ENCODE assay signal across 26 cellular contexts in the genomic region with DNA sequence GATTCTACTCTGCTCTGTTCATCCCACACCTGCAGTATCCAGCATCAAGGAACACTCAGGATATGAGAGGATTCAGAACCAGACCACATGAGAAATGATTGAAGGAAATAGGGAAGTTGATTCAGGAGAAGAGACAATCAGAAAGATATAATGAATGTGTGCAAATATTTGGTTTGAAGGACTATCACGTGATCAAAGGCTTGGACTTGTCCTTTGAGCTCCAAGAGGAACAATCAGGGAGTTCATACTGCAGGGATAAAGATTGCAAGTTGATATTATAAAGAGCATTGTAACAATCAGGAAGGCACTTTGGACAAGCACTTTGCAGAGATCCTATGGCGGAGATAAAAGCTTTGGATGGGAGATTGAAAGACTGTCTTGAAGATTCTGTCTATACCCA. TPM values are rescaled to one million over a fixed set of nuclear protein-coding genes. Genes with fewer than 3 reads are reported as not detected.
DNase-seq lines count a peak whose midpoint lies in the region; ATAC-seq, FAIRE-seq and TF ChIP-seq lines count a peak whose summit lies in the region.
"Had no signal": no experiment of that assay in that cellular context is flagged by ENCODE, and none has a peak within 500 bp of the region (broad histone marks: within the 10 kb centered on the region; RNA-seq: fewer than 3 reads in every experiment).

No MANE protein-coding gene starts in this region.

- FAIRE-seq in K562 (lab: Jason Lieb, UNC) = no peak
- peak; percentile 78 for FAIRE-seq in HepG2 (lab: Jason Lieb, UNC)
- FAIRE-seq: GM12891, GM18507 had no signal

- TF ChIP-seq EP300 in K562 (IDR thresholded peaks at IDR 0.05; ENCODE audit: low read length) (no peak), HepG2 (IDR thresholded peaks at IDR 0.05; ENCODE audit: low read depth in 2 of 2, low read length in 2 of 2) (peak in 1 of 2 experiments; percentile 63; a peak in 1 of 4 replicates), HepG2 (CRISPR knock-in tag; IDR thresholded peaks at IDR 0.05; ENCODE audit: borderline replicate concordance) (no peak)

- no peaks in the 10 kb centered on the region for H3K36me3 Mint-ChIP-seq in Calu3 (ENCODE audit: insufficient read depth, unreplicated experiment)

- TF ChIP-seq CTCF in K562 (IDR thresholded peaks at IDR 0.05 in 2 of 3, conservative IDR thresholded peaks at IDR 0.05 in 1 of 3; ENCODE audit: insufficient read depth in 2 of 3, low read depth in 1 of 3, low read length in 3 of 3) = no peak
- no peak for TF ChIP-seq CTCF in HepG2 (CRISPR knock-in tag; IDR thresholded peaks at IDR 0.05)
- no peak for TF ChIP-seq CTCF in Calu3 (IDR thresholded peaks at IDR 0.05; ENCODE audit: unreplicated experiment)

- H3K4me1 ChIP-seq in K562 (replicated peaks in 1 of 2; ENCODE audit: control insufficient read depth in 2 of 2, insufficient read depth in 2 of 2, low read length in 2 of 2) = peaks cover 11 to 20% of the 10 kb centered on the region in 2 experiments; a peak in 4 of 5 replicates
- H3K4me1 ChIP-seq in HepG2 (ENCODE audit: insufficient read depth, low read length) = peaks cover 70% of the 10 kb centered on the region

- CTCF ChIA-PET in K562 (lab: Yijun Ruan, JAX; ENCODE audit: low intra/inter-chr PET ratio) = interaction anchor here (1.6 kb wide), 1 partner anchor 33 kb away, joined by 7 read pairs; no protein-coding TSS in a partner anchor
- CTCF ChIA-PET in HepG2 (lab: Yijun Ruan, JAX; ENCODE audit: low intra/inter-chr PET ratio, low total read pairs) = interaction anchor here (4.4 kb wide), 1 partner anchor 33 kb away, joined by 29 read pairs; no protein-coding TSS in a partner anchor
- CTCF ChIA-PET in Calu3 (lab: Charles Lee) = interaction anchor here (1.5 to 1.6 kb wide), 4 partner anchors 13 to 148 kb away, joined by 3 to 21 read pairs (median 4); a partner anchor contains a TSS

- H3K9me3 Mint-ChIP-seq in Calu3 (ENCODE audit: low read depth, unreplicated experiment) = no peaks in the 10 kb centered on the region

- in situ Hi-C loops in K562 (cut with MboI) (no loop called here), HepG2 (cut with HindIII; ENCODE audit: extremely low pct_ligation_motif_present, low pct_unique_long_range_greater_than_20kb) (loop anchor here (5.0 kb wide), 1 partner anchor 37 kb away; a partner anchor contains a TSS)

- no peak overlapping the region for H2AFZ ChIP-seq in K562 (ENCODE audit: low read depth, low read length)
- no peak overlapping the region for H2AFZ ChIP-seq in HepG2 (ENCODE audit: low read length)

- no peak for ATAC-seq in K562
- ATAC-seq in HepG2 = peak; percentile 27; the same call in 2 of the 3 replicates
- ATAC-seq in GM21447 (IDR thresholded peaks at IDR 0.05; ENCODE audit: unreplicated experiment) = no peak

- no peaks in the 10 kb centered on the region for H3K9me3 ChIP-seq in K562 (replicated peaks; ENCODE audit: control insufficient read depth, insufficient read depth, low read depth, low read length)
- H3K9me3 ChIP-seq in HepG2 (ENCODE audit: low read length) = no peaks in the 10 kb centered on the region
- H3K9me3 ChIP-seq: Peyer's patch had no signal

- peaks cover 74% of the 10 kb centered on the region for H3K27me3 Mint-ChIP-seq in Calu3 (ENCODE audit: unreplicated experiment)

- no peak overlapping the region for H3K4me2 ChIP-seq in K562 (ENCODE audit: insufficient read depth, low read length)
- H3K4me2 ChIP-seq in HepG2 (ENCODE audit: low read depth, low read length) = peak overlapping the region; percentile 78

- intact Hi-C loops in K562 (cut with micrococcal nuclease) (loop anchor here (1.0 to 5.0 kb wide), 2 partner anchors 33 to 117 kb away; no protein-coding TSS in a partner anchor), HepG2 (cut with micrococcal nuclease; ENCODE audit: unreplicated experiment) (loop anchor here (1.0 kb wide), 1 partner anchor 33 kb away; no protein-coding TSS in a partner anchor), Calu3 (cut with micrococcal nuclease; ENCODE audit: unreplicated experiment) (loop anchor here (1.0 to 2.0 kb wide), 2 partner anchors 33 to 207 kb away; no protein-coding TSS in a partner anchor)

- H3K36me3 ChIP-seq in K562 (ENCODE audit: control insufficient read depth, insufficient read depth, low read length) (no peaks in the 10 kb centered on the region), HepG2 (replicated peaks in 1 of 2; ENCODE audit: control insufficient read depth in 1 of 2, insufficient read depth in 2 of 2, low read length in 2 of 2) (peaks cover 5 to 13% of the 10 kb centered on the region in 2 experiments; a peak in 4 of 5 replicates)
- H3K36me3 ChIP-seq: Peyer's patch had no signal

- BruUV-seq in K562 (replicated peaks; lab: Mats Ljungman, UMichigan) (no TSS peak), HepG2 (replicated peaks; lab: Mats Ljungman, UMichigan) (no TSS peak), Calu3 (replicated peaks; lab: Mats Ljungman, UMichigan) (no TSS peak)

- TF ChIP-seq POLR2A in K562 (conservative IDR thresholded peaks at IDR 0.05) (no peak), HepG2 (IDR thresholded peaks at IDR 0.05; ENCODE audit: insufficient read depth in 1 of 2, low read depth in 2 of 2, low read length in 2 of 2) (no peak)

- H3K4me3 ChIP-seq in K562 (no peak overlapping the region), HepG2 (replicated peaks in 1 of 3; ENCODE audit: insufficient read depth in 1 of 3, low read depth in 2 of 3, low read length in 3 of 3) (no peak overlapping the region)
- H3K4me3 ChIP-seq: Peyer's patch had no signal

- H3K27ac ChIP-seq in K562 (ENCODE audit: extremely low read depth, low read depth, low read length) (no peak overlapping the region), HepG2 (ENCODE audit: extremely low read length, insufficient read depth, low read length) (peak overlapping the region; percentile 64), temporal lobe (ENCODE audit: low read depth, low read length) (peak overlapping the region; percentile 78)
- H3K27ac ChIP-seq: C4-2B, HL-60, Peyer's patch had no signal

- H4K20me1 ChIP-seq in K562 (replicated peaks; ENCODE audit: control insufficient read depth, insufficient read depth, low read length) (peaks cover 7% of the 10 kb centered on the region; the same call in 1 of the 2 replicates), HepG2 (ENCODE audit: insufficient read depth, low read length) (no peaks in the 10 kb centered on the region)

- no peak for TF ChIP-seq RAD21 in K562 (CRISPR knock-in tag; conservative IDR thresholded peaks at IDR 0.05 in 1 of 2, IDR thresholded peaks at IDR 0.05 in 1 of 2)
- TF ChIP-seq RAD21 in HepG2 (CRISPR knock-in tag; IDR thresholded peaks at IDR 0.05) = no peak

- H3K4me1 Mint-ChIP-seq in Calu3 (ENCODE audit: low read depth, unreplicated experiment) = peaks cover 8% of the 10 kb centered on the region

- H3K9ac ChIP-seq in K562 (ENCODE audit: insufficient read depth in 1 of 2, low read depth in 2 of 2, low read length in 2 of 2) (no peak overlapping the region), HepG2 (ENCODE audit: insufficient read depth, low read depth, low read length) (peak overlapping the region; percentile 56; the same call in 1 of the 2 replicates)

- H3K9me1 ChIP-seq in K562 (ENCODE audit: control insufficient read depth, insufficient read depth, low read length) = no peaks in the 10 kb centered on the region

- H3K27ac Mint-ChIP-seq in Calu3 (ENCODE audit: unreplicated experiment) = no peak overlapping the region

- H3K4me3 Mint-ChIP-seq in Calu3 (ENCODE audit: low read depth, unreplicated experiment) = no peak overlapping the region

- H3K79me2 ChIP-seq in K562 (ENCODE audit: control insufficient read depth, insufficient read depth, low read length) (no peaks in the 10 kb centered on the region), HepG2 (ENCODE audit: insufficient read depth, low read length) (no peaks in the 10 kb centered on the region)

- H3K27me3 ChIP-seq in K562 (ENCODE audit: control insufficient read depth in 2 of 2, insufficient read depth in 2 of 2, low read length in 2 of 2) = peaks cover 14 to 22% of the 10 kb centered on the region in 2 experiments
- H3K27me3 ChIP-seq in HepG2 (ENCODE audit: control insufficient read depth in 1 of 2, insufficient read depth in 2 of 2, low read length in 2 of 2) = no peaks in the 10 kb centered on the region
- H3K27me3 ChIP-seq: Peyer's patch had no signal

- DNase-seq in OCI-M1 (lab: John Stamatoyannopoulos, UW) (peak; percentile 34), K562 (ENCODE audit: extremely low read depth in 1 of 4, low spot score in 3 of 4) (no peak), HepG2 (ENCODE audit: low spot score) (peak; percentile 91), SKM-1 (lab: John Stamatoyannopoulos, UW; ENCODE audit: unreplicated experiment) (no peak), Calu3 (no peak)
- DNase-seq: AML-193, DMS 273 treated with DMSO at 0.1 percent for 48 hours, GDM1, GOT3, IMR-90, Karpas-422, NCI-H1417 treated with DMSO at 0.1 percent for 48 hours, NCI-H1930, NCI-H2171, Peyer's patch, SW 1271 had no signal

- POLR2A ChIA-PET in K562 (lab: Yijun Ruan, JAX) (interaction anchor here (0.6 to 2.0 kb wide), 8 partner anchors 9 to 317 kb away, joined by 3 to 12 read pairs (median 3); a partner anchor contains a TSS), HepG2 (lab: Yijun Ruan, JAX) (interaction anchor here (0.6 to 2.2 kb wide), 11 partner anchors 8 to 240 kb away, joined by 3 to 14 read pairs (median 8); a partner anchor contains a TSS)

- 0% methylated on average over 2 of the region's 2 CpGs for WGBS in K562 (ENCODE audit: insufficient coverage, low coverage, missing lambda C conversion rate)
- WGBS in HepG2 (ENCODE audit: low lambda C conversion rate) = 4% methylated on average over 2 of the region's 2 CpGs

RNA-seq across cellular contexts. Expression of a gene that starts 13.9 kb away (rescaled TPM):
- total RNA-seq in K562 (2011; cell fraction: chromatin; rRNA removed; ENCODE audit: low replicate concordance) = 6.0 and 9.3 TPM in 2 replicates
- 5.7 and 6.2 TPM in 2 replicates for total RNA-seq in K562 (2011; cell fraction: nucleolus; rRNA removed)
- total RNA-seq in K562 (2011; cell fraction: nucleoplasm; rRNA removed) = 10.0 and 15.0 TPM in 2 replicates
- total RNA-seq in K562 (2014; rRNA removed) (2.6 and 3.8 TPM in 2 replicates), K562 (2014; rRNA removed; fragmentation: Illumina TruSeq; extraction: Trizol) (5.0 and 5.1 TPM in 2 replicates), K562 (2015; rRNA removed; fragmentation: Illumina TruSeq; extraction: Trizol) (4.2 and 4.7 TPM in 2 replicates), K562 (2021) (4.0 and 4.3 TPM in 2 replicates), HepG2 (2016; rRNA removed; fragmentation: Illumina TruSeq; extraction: Trizol) (2.9 and 4.6 TPM in 2 replicates), temporal lobe (5.9 TPM), Calu3 (2022) (13.2 and 14.1 TPM in 2 replicates)
- polyA plus RNA-seq in K562 (2011; rRNA removed) (4.7 and 5.1 TPM in 2 replicates), K562 (2014; fragmentation: Illumina TruSeq; extraction: Trizol) (5.4 and 6.7 TPM in 2 replicates), K562 (2014; fragmentation: Nextera tagmentation; extraction: Ambion mirVana) (1 to 10 TPM; 3.0 to 3.4 TPM), K562 (2014; rRNA removed) (4.0 and 4.8 TPM in 2 replicates), HepG2 (2011; rRNA removed) (3.4 TPM in 2 replicates)
- polyA plus RNA-seq in K562 (2011; cell fraction: cytosol; rRNA removed) = 3.9 and 4.9 TPM in 2 replicates
- polyA plus RNA-seq in K562 (2011; cell fraction: nucleus; rRNA removed) = 4.5 and 5.2 TPM in 2 replicates
- polyA plus RNA-seq in K562 (2012) = 4.4 and 5.1 TPM in 2 replicates
- 3.0 and 3.3 TPM in 2 replicates for polyA minus RNA-seq in K562 (2011; rRNA and poly(A)+ RNA removed)
- 1.4 and 1.9 TPM in 2 replicates for polyA minus RNA-seq in K562 (2011; cell fraction: cytosol; rRNA and poly(A)+ RNA removed)
- polyA minus RNA-seq in K562 (2011; cell fraction: nucleus; rRNA and poly(A)+ RNA removed) = 2.4 and 4.1 TPM in 2 replicates
- 0.53 and 0.61 TPM in 2 replicates for total RNA-seq in HepG2 (2016; cell fraction: cytosol; rRNA removed; fragmentation: Illumina TruSeq; extraction: Trizol; ENCODE audit: low read depth)
- total RNA-seq in HepG2 (2016; cell fraction: insoluble cytoplasmic fraction; rRNA removed; fragmentation: Illumina TruSeq; extraction: Trizol) = 2.7 and 4.5 TPM in 2 replicates
- 1.7 and 2.0 TPM in 2 replicates for total RNA-seq in HepG2 (2016; cell fraction: membrane; rRNA removed; fragmentation: Illumina TruSeq; extraction: Trizol)
- total RNA-seq in HepG2 (2016; cell fraction: nucleus; rRNA removed; fragmentation: Illumina TruSeq; extraction: Trizol) = 4.9 and 5.7 TPM in 2 replicates
- 2.0 and 2.9 TPM in 2 replicates for polyA plus RNA-seq in HepG2 (2011; cell fraction: cytosol; rRNA removed)
- 2.3 and 3.2 TPM in 2 replicates for polyA plus RNA-seq in HepG2 (2011; cell fraction: nucleus; rRNA removed)
- polyA plus RNA-seq in HepG2 (2012) = 3.1 and 4.0 TPM in 2 replicates
- 0.49 and 0.60 TPM in 2 replicates for polyA plus RNA-seq in HepG2 (2016; cell fraction: cytosol; fragmentation: Illumina TruSeq; extraction: Trizol; ENCODE audit: low read depth)
- polyA plus RNA-seq in HepG2 (2016; cell fraction: insoluble cytoplasmic fraction; fragmentation: Illumina TruSeq; extraction: Trizol; ENCODE audit: low read depth) = 3.1 and 3.3 TPM in 2 replicates
- polyA plus RNA-seq in HepG2 (2016; cell fraction: membrane; fragmentation: Illumina TruSeq; extraction: Trizol; ENCODE audit: low read depth) = 1.3 and 1.6 TPM in 2 replicates
- polyA plus RNA-seq in HepG2 (2016; cell fraction: nucleus; fragmentation: Illumina TruSeq; extraction: Trizol; ENCODE audit: insufficient read depth, low read depth) = 7.6 and 8.5 TPM in 2 replicates
- polyA minus RNA-seq in HepG2 (2011; rRNA and poly(A)+ RNA removed; ENCODE audit: low replicate concordance) = 0.89 and 4.2 TPM in 2 replicates
- 2.1 and 2.4 TPM in 2 replicates for polyA minus RNA-seq in HepG2 (2011; cell fraction: cytosol; rRNA and poly(A)+ RNA removed)
- polyA minus RNA-seq in HepG2 (2011; cell fraction: nucleus; rRNA and poly(A)+ RNA removed) = 4.0 and 5.3 TPM in 2 replicates

RNA-seq across cellular contexts. Expression of a gene that starts 24.3 kb away (rescaled TPM):
- total RNA-seq in K562 (2011; cell fraction: chromatin; rRNA removed; ENCODE audit: low replicate concordance) = not detected in 2 replicates
- not detected in 2 replicates for total RNA-seq in K562 (2011; cell fraction: nucleolus; rRNA removed)
- total RNA-seq in K562 (2011; cell fraction: nucleoplasm; rRNA removed) = not detected in 2 replicates
- total RNA-seq in K562 (2014; rRNA removed) (not detected in 2 replicates), K562 (2014; rRNA removed; fragmentation: Illumina TruSeq; extraction: Trizol) (not detected in 2 replicates), K562 (2015; rRNA removed; fragmentation: Illumina TruSeq; extraction: Trizol) (not detected in 2 replicates), K562 (2021) (not detected in 2 replicates), HepG2 (2016; rRNA removed; fragmentation: Illumina TruSeq; extraction: Trizol) (4.1 and 4.4 TPM in 2 replicates), temporal lobe (5.9 TPM), Calu3 (2022) (not detected in 2 replicates)
- polyA plus RNA-seq in K562 (2011; rRNA removed) (not detected in 2 replicates), K562 (2014; fragmentation: Illumina TruSeq; extraction: Trizol) (not detected in 2 replicates), K562 (2014; fragmentation: Nextera tagmentation; extraction: Ambion mirVana) (under 1 TPM; 0.06 to 0.11 TPM), K562 (2014; rRNA removed) (not detected in 2 replicates), HepG2 (2011; rRNA removed) (9.9 and 10.3 TPM in 2 replicates)
- polyA plus RNA-seq in K562 (2011; cell fraction: cytosol; rRNA removed) = not detected in 2 replicates
- polyA plus RNA-seq in K562 (2011; cell fraction: nucleus; rRNA removed) = 0.10 TPM in 1 of 2 replicates, not detected in the other
- 0.07 and 0.11 TPM in 2 replicates for polyA plus RNA-seq in K562 (2012)
- polyA minus RNA-seq in K562 (2011; rRNA and poly(A)+ RNA removed) = not detected in 2 replicates
- not detected in 2 replicates for polyA minus RNA-seq in K562 (2011; cell fraction: cytosol; rRNA and poly(A)+ RNA removed)
- polyA minus RNA-seq in K562 (2011; cell fraction: nucleus; rRNA and poly(A)+ RNA removed) = not detected in 2 replicates
- 1.3 and 1.6 TPM in 2 replicates for total RNA-seq in HepG2 (2016; cell fraction: cytosol; rRNA removed; fragmentation: Illumina TruSeq; extraction: Trizol; ENCODE audit: low read depth)
- 3.2 and 4.0 TPM in 2 replicates for total RNA-seq in HepG2 (2016; cell fraction: insoluble cytoplasmic fraction; rRNA removed; fragmentation: Illumina TruSeq; extraction: Trizol)
- 3.8 and 4.4 TPM in 2 replicates for total RNA-seq in HepG2 (2016; cell fraction: membrane; rRNA removed; fragmentation: Illumina TruSeq; extraction: Trizol)
- total RNA-seq in HepG2 (2016; cell fraction: nucleus; rRNA removed; fragmentation: Illumina TruSeq; extraction: Trizol) = 8.4 and 9.2 TPM in 2 replicates
- 5.4 and 7.7 TPM in 2 replicates for polyA plus RNA-seq in HepG2 (2011; cell fraction: cytosol; rRNA removed)
- 16.5 and 20.7 TPM in 2 replicates for polyA plus RNA-seq in HepG2 (2011; cell fraction: nucleus; rRNA removed)
- polyA plus RNA-seq in HepG2 (2012) = 3.2 and 4.8 TPM in 2 replicates
- 1.4 and 1.8 TPM in 2 replicates for polyA plus RNA-seq in HepG2 (2016; cell fraction: cytosol; fragmentation: Illumina TruSeq; extraction: Trizol; ENCODE audit: low read depth)
- polyA plus RNA-seq in HepG2 (2016; cell fraction: insoluble cytoplasmic fraction; fragmentation: Illumina TruSeq; extraction: Trizol; ENCODE audit: low read depth) = 6.3 and 7.5 TPM in 2 replicates
- polyA plus RNA-seq in HepG2 (2016; cell fraction: membrane; fragmentation: Illumina TruSeq; extraction: Trizol; ENCODE audit: low read depth) = 3.7 and 3.9 TPM in 2 replicates
- polyA plus RNA-seq in HepG2 (2016; cell fraction: nucleus; fragmentation: Illumina TruSeq; extraction: Trizol; ENCODE audit: insufficient read depth, low read depth) = 20.4 and 22.0 TPM in 2 replicates
- polyA minus RNA-seq in HepG2 (2011; rRNA and poly(A)+ RNA removed; ENCODE audit: low replicate concordance) = 34.8 TPM in 1 of 2 replicates, not detected in the other
- polyA minus RNA-seq in HepG2 (2011; cell fraction: cytosol; rRNA and poly(A)+ RNA removed) = 4.8 and 5.5 TPM in 2 replicates
- 6.7 and 8.1 TPM in 2 replicates for polyA minus RNA-seq in HepG2 (2011; cell fraction: nucleus; rRNA and poly(A)+ RNA removed)
- total RNA-seq: HT1080, IMR-90, MCF 10A, Peyer's patch had no signal
- polyA plus RNA-seq: IMR-90 had no signal

RNA-seq across cellular contexts. Expression of a gene that starts 35.7 kb away (rescaled TPM):
- total RNA-seq in K562 (2011; cell fraction: chromatin; rRNA removed; ENCODE audit: low replicate concordance) = not detected in 2 replicates
- total RNA-seq in K562 (2011; cell fraction: nucleolus; rRNA removed) = not detected in 2 replicates
- total RNA-seq in K562 (2011; cell fraction: nucleoplasm; rRNA removed) = not detected in 2 replicates
- total RNA-seq in K562 (2014; rRNA removed) (not detected in 2 replicates), K562 (2014; rRNA removed; fragmentation: Illumina TruSeq; extraction: Trizol) (not detected in 2 replicates), K562 (2015; rRNA removed; fragmentation: Illumina TruSeq; extraction: Trizol) (not detected in 2 replicates), K562 (2021) (not detected in 2 replicates), HepG2 (2016; rRNA removed; fragmentation: Illumina TruSeq; extraction: Trizol) (not detected in 2 replicates), temporal lobe (10.6 TPM), Calu3 (2022) (not detected in 2 replicates)
- polyA plus RNA-seq in K562 (2011; rRNA removed) (not detected in 2 replicates), K562 (2014; fragmentation: Illumina TruSeq; extraction: Trizol) (not detected in 2 replicates), K562 (2014; fragmentation: Nextera tagmentation; extraction: Ambion mirVana) (not detected), K562 (2014; rRNA removed) (not detected in 2 replicates), HepG2 (2011; rRNA removed) (not detected in 2 replicates)
- not detected in 2 replicates for polyA plus RNA-seq in K562 (2011; cell fraction: cytosol; rRNA removed)
- polyA plus RNA-seq in K562 (2011; cell fraction: nucleus; rRNA removed) = not detected in 2 replicates
- polyA plus RNA-seq in K562 (2012) = not detected in 2 replicates
- polyA minus RNA-seq in K562 (2011; rRNA and poly(A)+ RNA removed) = not detected in 2 replicates
- polyA minus RNA-seq in K562 (2011; cell fraction: cytosol; rRNA and poly(A)+ RNA removed) = not detected in 2 replicates
- polyA minus RNA-seq in K562 (2011; cell fraction: nucleus; rRNA and poly(A)+ RNA removed) = not detected in 2 replicates
- total RNA-seq in HepG2 (2016; cell fraction: cytosol; rRNA removed; fragmentation: Illumina TruSeq; extraction: Trizol; ENCODE audit: low read depth) = not detected in 2 replicates
- total RNA-seq in HepG2 (2016; cell fraction: insoluble cytoplasmic fraction; rRNA removed; fragmentation: Illumina TruSeq; extraction: Trizol) = not detected in 2 replicates
- total RNA-seq in HepG2 (2016; cell fraction: membrane; rRNA removed; fragmentation: Illumina TruSeq; extraction: Trizol) = not detected in 2 replicates
- not detected in 2 replicates for total RNA-seq in HepG2 (2016; cell fraction: nucleus; rRNA removed; fragmentation: Illumina TruSeq; extraction: Trizol)
- 0.01 TPM in 1 of 2 replicates, not detected in the other for polyA plus RNA-seq in HepG2 (2011; cell fraction: cytosol; rRNA removed)
- 0.03 and 0.06 TPM in 2 replicates for polyA plus RNA-seq in HepG2 (2011; cell fraction: nucleus; rRNA removed)
- polyA plus RNA-seq in HepG2 (2012) = not detected in 2 replicates
- polyA plus RNA-seq in HepG2 (2016; cell fraction: cytosol; fragmentation: Illumina TruSeq; extraction: Trizol; ENCODE audit: low read depth) = not detected in 2 replicates
- polyA plus RNA-seq in HepG2 (2016; cell fraction: insoluble cytoplasmic fraction; fragmentation: Illumina TruSeq; extraction: Trizol; ENCODE audit: low read depth) = not detected in 2 replicates
- not detected in 2 replicates for polyA plus RNA-seq in HepG2 (2016; cell fraction: membrane; fragmentation: Illumina TruSeq; extraction: Trizol; ENCODE audit: low read depth)
- polyA plus RNA-seq in HepG2 (2016; cell fraction: nucleus; fragmentation: Illumina TruSeq; extraction: Trizol; ENCODE audit: insufficient read depth, low read depth) = not detected in 2 replicates
- polyA minus RNA-seq in HepG2 (2011; rRNA and poly(A)+ RNA removed; ENCODE audit: low replicate concordance) = not detected in 2 replicates
- not detected in 2 replicates for polyA minus RNA-seq in HepG2 (2011; cell fraction: cytosol; rRNA and poly(A)+ RNA removed)
- polyA minus RNA-seq in HepG2 (2011; cell fraction: nucleus; rRNA and poly(A)+ RNA removed) = not detected in 2 replicates
- total RNA-seq: Daoy, HT1080, IMR-90, Peyer's patch, SK-MEL-5 had no signal
- polyA plus RNA-seq: IMR-90 had no signal

RNA-seq across cellular contexts. Expression of a gene that starts 52.8 kb away (rescaled TPM):
- 8.1 and 30.2 TPM in 2 replicates for total RNA-seq in K562 (2011; cell fraction: chromatin; rRNA removed; ENCODE audit: low replicate concordance)
- total RNA-seq in K562 (2011; cell fraction: nucleolus; rRNA removed) = 35.5 and 43.4 TPM in 2 replicates
- total RNA-seq in K562 (2011; cell fraction: nucleoplasm; rRNA removed) = 16.0 and 20.1 TPM in 2 replicates
- total RNA-seq in K562 (2014; rRNA removed) (7.3 and 8.6 TPM in 2 replicates), K562 (2014; rRNA removed; fragmentation: Illumina TruSeq; extraction: Trizol) (0.93 and 1.4 TPM in 2 replicates), K562 (2015; rRNA removed; fragmentation: Illumina TruSeq; extraction: Trizol) (3.2 and 3.9 TPM in 2 replicates), K562 (2021) (11.7 and 12.5 TPM in 2 replicates), HepG2 (2016; rRNA removed; fragmentation: Illumina TruSeq; extraction: Trizol) (8.0 and 24.0 TPM in 2 replicates), temporal lobe (43.5 TPM), Calu3 (2022) (31.6 and 33.9 TPM in 2 replicates)
- polyA plus RNA-seq in K562 (2011; rRNA removed) (3.9 and 10.0 TPM in 2 replicates), K562 (2014; fragmentation: Illumina TruSeq; extraction: Trizol) (3.1 and 5.9 TPM in 2 replicates), K562 (2014; fragmentation: Nextera tagmentation; extraction: Ambion mirVana) (under 1 TPM; 0.32 to 0.35 TPM), K562 (2014; rRNA removed) (7.1 and 7.6 TPM in 2 replicates), HepG2 (2011; rRNA removed) (41.0 and 52.1 TPM in 2 replicates)
- 8.4 and 14.8 TPM in 2 replicates for polyA plus RNA-seq in K562 (2011; cell fraction: cytosol; rRNA removed)
- 22.5 and 32.3 TPM in 2 replicates for polyA plus RNA-seq in K562 (2011; cell fraction: nucleus; rRNA removed)
- polyA plus RNA-seq in K562 (2012) = 10.3 and 16.7 TPM in 2 replicates
- polyA minus RNA-seq in K562 (2011; rRNA and poly(A)+ RNA removed) = 1.6 and 3.2 TPM in 2 replicates
- 4.3 and 9.0 TPM in 2 replicates for polyA minus RNA-seq in K562 (2011; cell fraction: cytosol; rRNA and poly(A)+ RNA removed)
- 5.4 and 6.7 TPM in 2 replicates for polyA minus RNA-seq in K562 (2011; cell fraction: nucleus; rRNA and poly(A)+ RNA removed)
- 1.8 and 1.9 TPM in 2 replicates for total RNA-seq in HepG2 (2016; cell fraction: cytosol; rRNA removed; fragmentation: Illumina TruSeq; extraction: Trizol; ENCODE audit: low read depth)
- total RNA-seq in HepG2 (2016; cell fraction: insoluble cytoplasmic fraction; rRNA removed; fragmentation: Illumina TruSeq; extraction: Trizol) = 7.7 and 25.9 TPM in 2 replicates
- 3.4 and 4.0 TPM in 2 replicates for total RNA-seq in HepG2 (2016; cell fraction: membrane; rRNA removed; fragmentation: Illumina TruSeq; extraction: Trizol)
- total RNA-seq in HepG2 (2016; cell fraction: nucleus; rRNA removed; fragmentation: Illumina TruSeq; extraction: Trizol) = 24.1 and 29.5 TPM in 2 replicates
- polyA plus RNA-seq in HepG2 (2011; cell fraction: cytosol; rRNA removed) = 36.7 and 58.5 TPM in 2 replicates
- polyA plus RNA-seq in HepG2 (2011; cell fraction: nucleus; rRNA removed) = 81.8 and 93.4 TPM in 2 replicates
- polyA plus RNA-seq in HepG2 (2012) = 24.4 and 32.1 TPM in 2 replicates
- 1.6 and 1.8 TPM in 2 replicates for polyA plus RNA-seq in HepG2 (2016; cell fraction: cytosol; fragmentation: Illumina TruSeq; extraction: Trizol; ENCODE audit: low read depth)
- polyA plus RNA-seq in HepG2 (2016; cell fraction: insoluble cytoplasmic fraction; fragmentation: Illumina TruSeq; extraction: Trizol; ENCODE audit: low read depth) = 7.6 and 8.9 TPM in 2 replicates
- polyA plus RNA-seq in HepG2 (2016; cell fraction: membrane; fragmentation: Illumina TruSeq; extraction: Trizol; ENCODE audit: low read depth) = 2.6 and 3.2 TPM in 2 replicates
- 46.1 TPM in 2 replicates for polyA plus RNA-seq in HepG2 (2016; cell fraction: nucleus; fragmentation: Illumina TruSeq; extraction: Trizol; ENCODE audit: insufficient read depth, low read depth)
- 27.5 and 60.2 TPM in 2 replicates for polyA minus RNA-seq in HepG2 (2011; rRNA and poly(A)+ RNA removed; ENCODE audit: low replicate concordance)
- 25.5 and 26.7 TPM in 2 replicates for polyA minus RNA-seq in HepG2 (2011; cell fraction: cytosol; rRNA and poly(A)+ RNA removed)
- polyA minus RNA-seq in HepG2 (2011; cell fraction: nucleus; rRNA and poly(A)+ RNA removed) = 11.6 and 14.0 TPM in 2 replicates

Comparison
In these comparisons a context has a peak if more than half of its experiments do, and no peak if none do; other contexts are left out.
1. DNase-seq: peak in OCI-M1 (single experiment) and HepG2 (single experiment); none in K562 (0 of 4), SKM-1 (single experiment) and Calu3 (single experiment).
2. RNA of a gene that starts 35.7 kb away (total RNA-seq): 10.6 TPM in temporal lobe (single experiment); not detected in K562, not detected in HepG2 and not detected in Calu3; every median in the first group is over 10 times any median in the second.